16 cellular contexts compared by ENCODE assay signal in the genomic region with DNA sequence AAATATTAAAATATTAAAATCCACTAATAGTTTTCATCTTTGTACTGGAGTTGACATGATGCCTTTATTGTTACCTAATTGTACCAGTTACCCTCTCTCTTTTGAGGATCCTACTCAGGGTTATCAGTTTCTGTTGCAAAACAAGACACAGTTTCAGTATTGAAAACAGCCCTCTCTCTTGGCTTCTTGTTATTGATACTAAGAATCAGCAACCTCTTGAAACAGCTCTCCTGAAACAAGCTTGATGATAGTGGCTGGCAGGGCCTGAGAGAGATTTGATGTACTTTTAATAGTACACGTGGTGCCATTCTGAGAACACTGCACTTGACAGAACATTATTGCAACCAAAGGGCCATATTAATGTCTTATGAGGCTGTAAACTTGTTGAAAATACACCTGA.
"Had no signal": no experiment of that assay in that cellular context is flagged by ENCODE, and none has a peak within 500 bp of the region (broad histone marks: within the 10 kb centered on the region; RNA-seq: fewer than 3 reads in every experiment).

No MANE protein-coding gene starts in this region.

- ATAC-seq: esophagus mucosa, heart left ventricle, left colon, left ventricle myocardium superior, pancreas, right cardiac atrium had no signal

- H3K27ac ChIP-seq: heart left ventricle, pancreas had no signal

- H3K9me3 ChIP-seq: heart left ventricle, pancreas had no signal

- H3K27me3 ChIP-seq: pancreas had no signal

- H3K4me3 ChIP-seq: heart left ventricle, lung, pancreas had no signal

- DNase-seq: effector memory CD4-positive, alpha-beta T cell; heart left ventricle; hippocampal formation; left colon; left ventricle myocardium superior; mesenchymal stem cell; naive B cell; occipital lobe; pancreas; right cardiac atrium; small intestine; stimulated activated CD4-positive, alpha-beta T cell treated with anti-CD3 and anti-CD28 coated beads, Interleukin-12 subunit alpha, Interleukin-12 subunit beta, amount 100 ng/mL, for 4 hours; stimulated activated naive CD4-positive, alpha-beta T cell treated with Interleukin-2 at 50 U/mL for 16 hours; trophoblast cell had no signal

- H3K4me1 ChIP-seq: heart left ventricle, pancreas had no signal

- H3K36me3 ChIP-seq: heart left ventricle, pancreas had no signal
